ENCODE assay signal across 36 cellular contexts in genomic region chr20:61246269-61246668, GRCh38. TPM values are rescaled to one million over a fixed set of nuclear protein-coding genes. Genes with fewer than 3 reads are reported as not detected.
"Had no signal": no experiment of that assay in that cellular context is flagged by ENCODE, and none has a peak within 500 bp of the region (broad histone marks: within the 10 kb centered on the region; RNA-seq: fewer than 3 reads in every experiment).

No MANE protein-coding gene starts in this region.

- H3K9me3 ChIP-seq: adrenal gland had no signal

- H3K27ac ChIP-seq: adrenal gland, body of pancreas, brain microvascular endothelial cell, breast epithelium, VCaP had no signal

- H3K36me3 ChIP-seq: adrenal gland, brain microvascular endothelial cell, breast epithelium had no signal

- H3K36me3 Mint-ChIP-seq: activated CD4-positive, alpha-beta memory T cell treated with anti-CD3 and anti-CD28 coated beads for 36 hours; activated naive CD8-positive, alpha-beta T cell treated with anti-CD3 and anti-CD28 coated beads for 36 hours had no signal

- H3K4me3 Mint-ChIP-seq: activated B cell treated with CpG ODN at 0.5 μM for 24 hours; activated CD4-positive, alpha-beta memory T cell treated with anti-CD3 and anti-CD28 coated beads for 36 hours; activated CD4-positive, alpha-beta T cell treated with anti-CD3 and anti-CD28 coated beads, Interleukin-2, amount 10 ng/mL, durations not matched to agents 24 days and 14 days; activated CD8-positive, alpha-beta T cell treated with anti-CD3 and anti-CD28 coated beads for 36 hours; activated naive CD4-positive, alpha-beta T cell treated with anti-CD3 and anti-CD28 coated beads for 36 hours; activated naive CD8-positive, alpha-beta T cell treated with anti-CD3 and anti-CD28 coated beads for 36 hours; activated T-cell treated with anti-CD3 and anti-CD28 coated beads, Interleukin-2, amount 50 U/mL, for 4 hours; activated T-cell treated with anti-CD3 and anti-CD28 coated beads, Interleukin-2, amount 50 U/mL, for 72 hours; activated T-helper 1 cell treated with anti-CD3 and anti-CD28 coated beads, Interleukin-12 subunit alpha, Interleukin-12 subunit beta, Interleukin-2, Interleukin-4 antibody, amounts not matched to agents 30 ng/mL and 10 ng/mL and 1 ng/mL, durations not matched to agents 14 hours and 24 hours and 36 hours; activated T-helper 17 cell treated with anti-CD3 and anti-CD28 coated beads, Interleukin-2, amount 50 U/mL, for 72 hours; T-helper 1 cell treated with Interleukin-12 subunit alpha and Interleukin-12 subunit beta and Interleukin-4 antibody, amounts not matched to agents 30 μg/mL and 1 μg/mL, for 36 hours; T-helper 2 cell treated with Interferon-gamma antibody and Interleukin-4, amounts not matched to agents 5 μg/mL and 100 μg/mL, for 36 hours had no signal

- H3K27ac Mint-ChIP-seq: activated B cell treated with CpG ODN at 0.5 μM for 24 hours; activated CD4-positive, alpha-beta memory T cell treated with anti-CD3 and anti-CD28 coated beads for 36 hours; activated CD4-positive, alpha-beta T cell treated with anti-CD3 and anti-CD28 coated beads, Interleukin-2, amount 10 ng/mL, durations not matched to agents 24 days and 14 days; activated CD8-positive, alpha-beta T cell treated with anti-CD3 and anti-CD28 coated beads for 36 hours; activated naive CD4-positive, alpha-beta T cell treated with anti-CD3 and anti-CD28 coated beads for 36 hours; activated naive CD4-positive, alpha-beta T cell treated with anti-CD3 and anti-CD28 coated beads, Interleukin-2, amount 50 U/mL, for 72 hours; activated naive CD8-positive, alpha-beta T cell treated with anti-CD3 and anti-CD28 coated beads for 36 hours; activated T-cell treated with anti-CD3 and anti-CD28 coated beads, Interleukin-2, amount 50 U/mL, for 72 hours; activated T-helper 1 cell treated with anti-CD3 and anti-CD28 coated beads, Interleukin-12 subunit alpha, Interleukin-12 subunit beta, Interleukin-2, Interleukin-4 antibody, amounts not matched to agents 30 ng/mL and 10 ng/mL and 1 ng/mL, durations not matched to agents 14 hours and 24 hours and 36 hours; activated T-helper 17 cell treated with anti-CD3 and anti-CD28 coated beads, Interleukin-2, amount 50 U/mL, for 72 hours; T-helper 1 cell treated with Interleukin-12 subunit alpha and Interleukin-12 subunit beta and Interleukin-4 antibody, amounts not matched to agents 30 μg/mL and 1 μg/mL, for 36 hours; T-helper 2 cell treated with Interferon-gamma antibody and Interleukin-4, amounts not matched to agents 5 μg/mL and 100 μg/mL, for 36 hours had no signal

- H3K4me3 ChIP-seq: adrenal gland, body of pancreas, breast epithelium had no signal

- H3K4me1 Mint-ChIP-seq: activated B cell treated with CpG ODN at 0.5 μM for 24 hours; activated CD4-positive, alpha-beta T cell treated with anti-CD3 and anti-CD28 coated beads, Interleukin-2, amount 10 ng/mL, durations not matched to agents 24 days and 14 days; activated naive CD8-positive, alpha-beta T cell treated with anti-CD3 and anti-CD28 coated beads for 36 hours; activated T-helper 17 cell treated with anti-CD3 and anti-CD28 coated beads, Interleukin-2, amount 50 U/mL, for 72 hours had no signal

- H3K9me3 Mint-ChIP-seq: activated B cell treated with CpG ODN at 0.5 μM for 24 hours; activated CD4-positive, alpha-beta T cell treated with anti-CD3 and anti-CD28 coated beads, Interleukin-2, amount 10 ng/mL, durations not matched to agents 24 days and 14 days; activated naive CD8-positive, alpha-beta T cell treated with anti-CD3 and anti-CD28 coated beads for 36 hours; activated T-cell treated with anti-CD3 and anti-CD28 coated beads, Interleukin-2, amount 50 U/mL, for 4 hours had no signal

- H3K4me1 ChIP-seq: adrenal gland, body of pancreas, breast epithelium had no signal

- ATAC-seq: activated CD8-positive, alpha-beta T cell treated with anti-CD3 and anti-CD28 coated beads for 36 hours; activated naive CD4-positive, alpha-beta T cell treated with anti-CD3 and anti-CD28 coated beads, Interleukin-2, amount 50 U/mL, for 72 hours; activated T-cell treated with anti-CD3 and anti-CD28 coated beads, Interleukin-2, amount 50 U/mL, for 4 hours; activated T-cell treated with anti-CD3 and anti-CD28 coated beads, Interleukin-2, amount 50 U/mL, for 72 hours; activated T-helper 17 cell treated with anti-CD3 and anti-CD28 coated beads, Interleukin-2, amount 50 U/mL, for 72 hours; body of pancreas had no signal

- DNase-seq: activated B cell treated with CpG ODN at 0.5 μM for 24 hours; activated CD4-positive, alpha-beta memory T cell treated with anti-CD3 and anti-CD28 coated beads for 36 hours; activated CD4-positive, alpha-beta T cell treated with anti-CD3 and anti-CD28 coated beads for 4 hours; activated CD4-positive, alpha-beta T cell treated with anti-CD3 and anti-CD28 coated beads, Interleukin-2, amount 10 ng/mL, durations not matched to agents 24 days and 14 days; activated CD4-positive, alpha-beta T cell treated with anti-CD3 and anti-CD28 coated beads, Interleukin-2, amount 50 U/mL, for 1 hour; activated CD4-positive, alpha-beta T cell treated with anti-CD3 and anti-CD28 coated beads, Interleukin-2, amount 50 U/mL, for 4 hours; activated CD4-positive, CD25-positive, alpha-beta regulatory T cell treated with anti-CD3 and anti-CD28 coated beads, Interleukin-2, amount 50 U/mL, for 72 hours; activated CD8-positive, alpha-beta memory T cell treated with anti-CD3 and anti-CD28 coated beads, Interleukin-2, amount 50 U/mL, for 4 hours; activated CD8-positive, alpha-beta T cell treated with anti-CD3 and anti-CD28 coated beads for 36 hours; activated effector memory CD4-positive, alpha-beta T cell treated with anti-CD3 and anti-CD28 coated beads, Interleukin-2, amount 50 U/mL, for 16 hours; activated gamma-delta T cell treated with Interleukin-2 at 50 U/mL for 16 hours; activated naive CD4-positive, alpha-beta T cell; activated naive CD4-positive, alpha-beta T cell treated with anti-CD3 and anti-CD28 coated beads for 36 hours; activated naive CD4-positive, alpha-beta T cell treated with anti-CD3 and anti-CD28 coated beads, Interleukin-2, amount 50 U/mL, for 16 hours; activated naive CD8-positive, alpha-beta T cell treated with anti-CD3 and anti-CD28 coated beads for 36 hours; activated T-cell treated with anti-CD3 and anti-CD28 coated beads for 4 hours; activated T-cell treated with anti-CD3 and anti-CD28 coated beads, Interleukin-2, amount 50 U/mL, for 1 hour; activated T-cell treated with anti-CD3 and anti-CD28 coated beads, Interleukin-2, amount 50 U/mL, for 4 hours; activated T-cell treated with anti-CD3 and anti-CD28 coated beads, Interleukin-2, amount 50 U/mL, for 72 hours; adrenal gland; amniotic stem cell; aorta; body of pancreas; brain microvascular endothelial cell; central memory CD4-positive, alpha-beta T cell; T-helper 2 cell; T-helper 9 cell had no signal

- H3K27me3 ChIP-seq: body of pancreas had no signal

RNA-seq across cellular contexts. Expression of gene CDH4, which starts 5.8 kb away (rescaled TPM):
- total RNA-seq: activated B cell treated with CpG ODN at 0.5 μM for 24 hours; activated CD4-positive, alpha-beta T cell treated with anti-CD3 and anti-CD28 coated beads, Interleukin-2, amount 10 ng/mL, durations not matched to agents 24 days and 14 days; activated CD8-positive, alpha-beta memory T cell treated with anti-CD3 and anti-CD28 coated beads for 36 hours; activated T-helper 1 cell treated with anti-CD3 and anti-CD28 coated beads, Interleukin-12 subunit alpha, Interleukin-12 subunit beta, Interleukin-2, Interleukin-4 antibody, amounts not matched to agents 30 ng/mL and 10 ng/mL and 1 ng/mL, durations not matched to agents 14 hours and 24 hours and 36 hours; cardiac septum had no signal
- polyA plus RNA-seq: aorta had no signal
